Comparison of ENCODE assay signal across 29 cellular contexts in the genomic region with DNA sequence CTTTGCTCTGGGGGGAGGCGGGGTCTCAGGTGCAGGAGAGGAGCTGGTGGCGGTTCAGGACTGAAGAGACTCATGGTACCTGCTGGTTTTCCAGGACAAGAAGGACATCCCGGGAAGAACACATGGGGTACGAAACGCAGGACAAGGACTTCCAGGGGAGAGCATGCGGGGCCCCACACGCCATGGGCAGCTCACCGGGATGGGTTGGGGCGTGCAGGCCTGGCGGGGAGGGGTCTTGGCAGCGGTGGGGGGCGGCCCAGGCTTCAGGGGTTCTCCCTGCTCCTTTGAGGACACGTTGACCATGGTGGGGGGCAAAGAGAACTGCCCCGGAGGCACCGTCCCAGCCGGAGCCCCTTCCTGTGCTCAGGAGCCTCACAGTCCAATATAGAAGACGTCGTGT.
"Had no signal": no experiment of that assay in that cellular context is flagged by ENCODE, and none has a peak within 500 bp of the region (broad histone marks: within the 10 kb centered on the region; RNA-seq: fewer than 3 reads in every experiment).

No MANE protein-coding gene starts in this region.

- H3K9me3 ChIP-seq: colonic mucosa, gastroesophageal sphincter, heart left ventricle, left lung, prostate gland, right atrium auricular region, suprapubic skin, transverse colon, upper lobe of right lung, uterus had no signal

- ATAC-seq: esophagus mucosa; foreskin keratinocyte; gastroesophageal sphincter; heart left ventricle; left lung; natural killer cell treated with Interleukin-12 subunit alpha and Interleukin-12 subunit beta and Interleukin-15 and Interleukin-18, amount 100 ng/mL, for 72 hours; stimulated activated naive B cell treated with anti-CD40 and anti-IgM and Interleukin-4, amounts not matched to agents 10 μg/mL and 1 μg/mL and 100 μg/mL, for 72 hours; upper lobe of right lung had no signal

- H3K27ac ChIP-seq: colonic mucosa, epithelial cell of prostate, foreskin keratinocyte, gastroesophageal sphincter, heart left ventricle, left lung, parathyroid adenoma, prostate gland, right atrium auricular region, skin epidermis, suprapubic skin, transverse colon, upper lobe of right lung, uterus had no signal

- DNase-seq: central memory CD4-positive, alpha-beta T cell; colonic mucosa; effector CD8-positive, alpha-beta T cell; endodermal cell; foreskin keratinocyte; hippocampal formation; immature natural killer cell; left lung; mammary epithelial cell; mesendoderm; stimulated activated CD4-positive, alpha-beta T cell treated with anti-CD3 and anti-CD28 coated beads, Interleukin-15, amount 100 ng/mL, for 24 hours; stimulated activated CD4-positive, alpha-beta T cell treated with anti-CD3 and anti-CD28 coated beads, Interleukin-2, amount 100 ng/mL, for 48 hours; stimulated activated naive B cell treated with anti-CD40 and anti-IgM and Interleukin-4, amounts not matched to agents 10 μg/mL and 1 μg/mL and 100 μg/mL, for 72 hours; transverse colon; upper lobe of right lung; uterus had no signal

- H3K27me3 ChIP-seq: colonic mucosa, foreskin keratinocyte, uterus had no signal

- H3K27me3 Mint-ChIP-seq: dendritic cell treated with granulocyte-macrophage colony-stimulating factor and Interleukin-4, amounts not matched to agents 40 ng/mL and 50 ng/mL, for 4 days; stimulated activated naive CD8-positive, alpha-beta T cell treated with anti-CD3 and anti-CD28 coated beads, Interleukin-15, Interleukin-2, amounts not matched to agents 100 ng/mL and 50 ng/mL, for 24 hours had no signal

- H3K4me1 Mint-ChIP-seq: immature natural killer cell; stimulated activated naive B cell treated with anti-CD40 and anti-IgM and Interleukin-4, amounts not matched to agents 10 μg/mL and 1 μg/mL and 100 μg/mL, for 72 hours had no signal

- H3K4me1 ChIP-seq: colonic mucosa, foreskin keratinocyte, gastroesophageal sphincter, heart left ventricle, left lung, parathyroid adenoma, prostate gland, right atrium auricular region, suprapubic skin, transverse colon, upper lobe of right lung, uterus had no signal

- H3K36me3 Mint-ChIP-seq: immature natural killer cell; natural killer cell treated with Interleukin-12 subunit alpha and Interleukin-12 subunit beta and Interleukin-15 and Interleukin-18, amount 100 ng/mL, for 72 hours; stimulated activated naive B cell treated with anti-CD40 and anti-IgM and Interleukin-4, amounts not matched to agents 10 μg/mL and 1 μg/mL and 100 μg/mL, for 72 hours had no signal

- H3K27ac Mint-ChIP-seq: dendritic cell treated with granulocyte-macrophage colony-stimulating factor and Interleukin-4, amounts not matched to agents 40 ng/mL and 50 ng/mL, for 4 days; endodermal cell; immature natural killer cell; natural killer cell treated with Interleukin-12 subunit alpha and Interleukin-12 subunit beta and Interleukin-15 and Interleukin-18, amount 100 ng/mL, for 72 hours; stimulated activated naive B cell treated with anti-CD40 and anti-IgM and Interleukin-4, amounts not matched to agents 10 μg/mL and 1 μg/mL and 100 μg/mL, for 72 hours; stimulated activated naive CD8-positive, alpha-beta T cell treated with anti-CD3 and anti-CD28 coated beads, Interleukin-15, Interleukin-2, amounts not matched to agents 100 ng/mL and 50 ng/mL, for 24 hours had no signal

- H3K4me3 ChIP-seq: colonic mucosa, gastroesophageal sphincter, heart left ventricle, left lung, prostate gland, right atrium auricular region, skin epidermis, suprapubic skin, transverse colon, upper lobe of right lung, uterus had no signal

- H3K4me3 Mint-ChIP-seq: dendritic cell treated with granulocyte-macrophage colony-stimulating factor and Interleukin-4, amounts not matched to agents 40 ng/mL and 50 ng/mL, for 4 days; endodermal cell; immature natural killer cell; natural killer cell treated with Interleukin-12 subunit alpha and Interleukin-12 subunit beta and Interleukin-15 and Interleukin-18, amount 100 ng/mL, for 72 hours; neural crest cell; stimulated activated naive B cell treated with anti-CD40 and anti-IgM and Interleukin-4, amounts not matched to agents 10 μg/mL and 1 μg/mL and 100 μg/mL, for 72 hours; stimulated activated naive CD8-positive, alpha-beta T cell treated with anti-CD3 and anti-CD28 coated beads, Interleukin-15, Interleukin-2, amounts not matched to agents 100 ng/mL and 50 ng/mL, for 24 hours had no signal

- H3K9me3 Mint-ChIP-seq: dendritic cell treated with granulocyte-macrophage colony-stimulating factor and Interleukin-4, amounts not matched to agents 40 ng/mL and 50 ng/mL, for 4 days; endodermal cell; immature natural killer cell; neural crest cell; stimulated activated naive CD8-positive, alpha-beta T cell treated with anti-CD3 and anti-CD28 coated beads, Interleukin-15, Interleukin-2, amounts not matched to agents 100 ng/mL and 50 ng/mL, for 24 hours had no signal

- H3K36me3 ChIP-seq: colonic mucosa, gastroesophageal sphincter, heart left ventricle, left lung, prostate gland, right atrium auricular region, suprapubic skin, transverse colon, upper lobe of right lung, uterus had no signal
